ENCODE assay signal across 22 cellular contexts in the genomic region with DNA sequence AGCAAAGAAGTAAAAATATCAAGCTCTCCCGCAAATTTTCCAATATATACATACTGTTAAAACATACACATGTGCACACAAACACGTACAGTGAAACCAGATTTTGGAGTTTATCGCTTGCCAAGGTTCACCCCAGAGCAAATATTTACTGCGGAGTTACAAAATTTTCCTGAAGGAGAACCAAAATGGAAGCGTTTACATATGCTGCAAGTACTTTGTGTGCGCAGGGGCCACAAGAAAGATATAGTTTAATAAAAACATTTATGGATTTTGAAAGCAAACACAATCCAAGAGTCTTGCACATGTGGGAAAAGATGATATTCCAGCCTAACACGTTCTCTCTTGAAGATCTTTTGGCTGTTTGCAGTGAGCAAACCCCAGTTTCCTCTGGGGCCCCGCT.
DNase-seq lines count a peak whose midpoint lies in the region; ATAC-seq and TF ChIP-seq lines count a peak whose summit lies in the region.
"Had no signal": no experiment of that assay in that cellular context is flagged by ENCODE, and none has a peak within 500 bp of the region (broad histone marks: within the 10 kb centered on the region; RNA-seq: fewer than 3 reads in every experiment).

No MANE protein-coding gene starts in this region.

- 0 out of 2 replicates have a peak, but pooled peaks cover 5% of the 10 kb centered on the region for H3F3A ChIP-seq in MM.1S (ENCODE audit: insufficient read depth, low read length)

- TF ChIP-seq CTCF in AG04450 (IDR thresholded peaks at IDR 0.05; ENCODE audit: low read depth, low read length) (no peak), WI38 (IDR thresholded peaks at IDR 0.05; ENCODE audit: low read depth, low read length) (peak; percentile 1; the same call in 1 of the 2 replicates), MM.1S (IDR thresholded peaks at IDR 0.05; ENCODE audit: low read length) (no peak)

- H2AFZ ChIP-seq in mesenchymal stem cell (ENCODE audit: low read depth, low read length) (no peak overlapping the region), MM.1S (ENCODE audit: low read length) (no peak overlapping the region)

- DNase-seq in AG04450 (ENCODE audit: low read depth, low spot score) (no peak), mesenchymal stem cell (no peak), occipital lobe (lab: John Stamatoyannopoulos, UW) (no peak), MM.1S (no peak), COR-L47 (lab: John Stamatoyannopoulos, UW) (no peak)
- DNase-seq: activated CD4-positive, alpha-beta T cell treated with anti-CD3 and anti-CD28 coated beads for 48 hours; activated CD8-positive, alpha-beta memory T cell treated with anti-CD3 and anti-CD28 coated beads, Interleukin-2, amount 50 U/mL, for 4 hours; activated gamma-delta T cell treated with Interleukin-2 at 50 U/mL for 16 hours; dermis blood vessel endothelial cell; Karpas-422; natural killer cell; NCI-H1417; stimulated activated CD4-positive, alpha-beta T cell treated with anti-CD3 and anti-CD28 coated beads, Interleukin-4, amount 100 ng/mL, for 24 hours; upper lobe of right lung had no signal

- POLR2A ChIA-PET in AG04450 (lab: Yijun Ruan, JAX), result interaction anchor here (1.0 kb wide), 1 partner anchor 45 kb away, joined by 3 read pairs; no protein-coding TSS in a partner anchor

- H3K27ac ChIP-seq in AG04450 (ENCODE audit: low read depth, low read length) (peak overlapping the region; percentile 34), mesenchymal stem cell (ENCODE audit: low read length, poor library complexity, severe bottlenecking) (peak overlapping the region; percentile 99), skeletal muscle tissue (ENCODE audit: low read depth, low read length) (peak overlapping the region; percentile 85), MM.1S (ENCODE audit: low read length) (no peak overlapping the region)

- H3K4me1 ChIP-seq in mesenchymal stem cell (ENCODE audit: control insufficient read depth, insufficient read depth, low read depth, low read length) (peaks cover 22% of the 10 kb centered on the region), skeletal muscle tissue (ENCODE audit: control insufficient read depth in 3 of 3, insufficient read depth in 3 of 3, low read length in 3 of 3) (peaks cover 46 to 62% (median 48%) of the 10 kb centered on the region in 3 donors), MM.1S (ENCODE audit: low read length) (peaks cover 4% of the 10 kb centered on the region; the same call in 1 of the 2 replicates)

- no peak overlapping the region for H3K18ac ChIP-seq in mesenchymal stem cell (ENCODE audit: low read depth in 1 of 2, low read length in 2 of 2)

- peak overlapping the region; percentile 31 for H2BK5ac ChIP-seq in mesenchymal stem cell (ENCODE audit: low read depth, low read length, poor library complexity, severe bottlenecking)

- H2BK12ac ChIP-seq in mesenchymal stem cell (ENCODE audit: low read length in 2 of 2), result peak overlapping the region; percentile 11 to 22

- H4K8ac ChIP-seq in mesenchymal stem cell (ENCODE audit: low read length), result no peak overlapping the region

- no peak overlapping the region for H3K14ac ChIP-seq in mesenchymal stem cell (ENCODE audit: low read length in 2 of 2)

- H3K27me3 ChIP-seq in AG04450 (ENCODE audit: control insufficient read depth, insufficient read depth, low read length) (no peaks in the 10 kb centered on the region), mesenchymal stem cell (ENCODE audit: control insufficient read depth in 1 of 2, insufficient read depth in 1 of 2, low read length in 2 of 2) (no peaks in the 10 kb centered on the region), skeletal muscle tissue (ENCODE audit: control insufficient read depth in 3 of 3, insufficient read depth in 3 of 3, low read length in 3 of 3) (peaks cover 0 to 3% (median 0%) of the 10 kb centered on the region in 3 donors), MM.1S (replicated peaks; ENCODE audit: insufficient read depth, low read length) (peaks cover 33% of the 10 kb centered on the region)

- no peaks in the 10 kb centered on the region for H4K20me1 ChIP-seq in MM.1S (ENCODE audit: insufficient read depth, low read length)

- H3K9me2 ChIP-seq in MM.1S (replicated peaks; ENCODE audit: insufficient read depth, low read length), result no peaks in the 10 kb centered on the region

- H3K36me3 ChIP-seq in mesenchymal stem cell (ENCODE audit: control insufficient read depth in 1 of 2, insufficient read depth in 2 of 2, low read depth in 1 of 2, low read length in 2 of 2) (no peaks in the 10 kb centered on the region), skeletal muscle tissue (ENCODE audit: control insufficient read depth in 3 of 3, insufficient read depth in 3 of 3, low read length in 3 of 3) (no peaks in the 10 kb centered on the region), MM.1S (replicated peaks; ENCODE audit: insufficient read depth, low read length) (no peaks in the 10 kb centered on the region)
- H3K36me3 ChIP-seq: upper lobe of right lung had no signal

- H2BK120ac ChIP-seq in mesenchymal stem cell (ENCODE audit: low read depth, low read length), result peak overlapping the region; percentile 22

- H3K4ac ChIP-seq in mesenchymal stem cell (ENCODE audit: low read depth in 1 of 2, low read length in 2 of 2), result peak overlapping the region in 1 of 2 experiments; percentile 75

- no peak overlapping the region for H4K91ac ChIP-seq in mesenchymal stem cell (ENCODE audit: low read length)

- no peaks in the 10 kb centered on the region for H3K79me2 ChIP-seq in MM.1S (ENCODE audit: low read length)

- peak overlapping the region; percentile 84 for H2AK5ac ChIP-seq in mesenchymal stem cell (ENCODE audit: low read length, severe bottlenecking)

- H2BK15ac ChIP-seq in mesenchymal stem cell (ENCODE audit: low read depth, poor library complexity, severe bottlenecking), result no peak overlapping the region

- H3K9me3 ChIP-seq in AG04450 (ENCODE audit: control insufficient read depth, insufficient read depth, low read length) (no peaks in the 10 kb centered on the region), mesenchymal stem cell (ENCODE audit: control insufficient read depth, low read length) (no peaks in the 10 kb centered on the region), skeletal muscle tissue (ENCODE audit: control insufficient read depth in 3 of 3, low read length in 3 of 3) (no peaks in the 10 kb centered on the region), MM.1S (replicated peaks; ENCODE audit: insufficient read depth, low read length) (no peaks in the 10 kb centered on the region)
- H3K9me3 ChIP-seq: upper lobe of right lung had no signal

- CTCF ChIA-PET in AG04450 (lab: Charles Lee), result interaction anchor here (0.5 to 7.3 kb wide), 31 partner anchors 8 to 591 kb away, joined by 3 to 153 read pairs (median 4); no protein-coding TSS in a partner anchor

- H3K4me2 ChIP-seq in mesenchymal stem cell (ENCODE audit: low read length, poor library complexity, severe bottlenecking), result no peak overlapping the region
- no peak overlapping the region for H3K4me2 ChIP-seq in MM.1S (ENCODE audit: low read depth, low read length)

- peak overlapping the region; percentile 91 for H3K9ac ChIP-seq in mesenchymal stem cell (ENCODE audit: low read length)
- no peak overlapping the region for H3K9ac ChIP-seq in skeletal muscle tissue (ENCODE audit: low read depth in 1 of 3, low read length in 3 of 3)
- no peak overlapping the region for H3K9ac ChIP-seq in MM.1S (ENCODE audit: low read length)

- H3K23ac ChIP-seq in mesenchymal stem cell (ENCODE audit: low read length in 2 of 2), result no peak overlapping the region

- ATAC-seq in HG02884 (IDR thresholded peaks at IDR 0.05; ENCODE audit: unreplicated experiment), result no peak
- ATAC-seq: HCT116, natural killer cell, Panc1, sciatic nerve, SK-N-SH treated with all-trans-retinoic acid at 6 μM for 48 hours, upper lobe of right lung had no signal

- 85% methylated on average over 6 of the region's 8 CpGs for WGBS in mesenchymal stem cell

- H3K4me3 ChIP-seq in AG04450 (ENCODE audit: low read depth, low read length) (no peak overlapping the region), WI38 (ENCODE audit: low read depth, low read length) (no peak overlapping the region), mesenchymal stem cell (ENCODE audit: insufficient read depth in 1 of 2, low read depth in 1 of 2, low read length in 2 of 2) (peak overlapping the region in 1 of 2 experiments; percentile 56), skeletal muscle tissue (ENCODE audit: low read length in 3 of 3) (no peak overlapping the region), MM.1S (ENCODE audit: low read length) (no peak overlapping the region)
- H3K4me3 ChIP-seq: lung, upper lobe of right lung had no signal

- no peaks in the 10 kb centered on the region for H3K79me1 ChIP-seq in mesenchymal stem cell (replicated peaks; ENCODE audit: low read length, poor library complexity, severe bottlenecking)
